Comparison of ENCODE assay signal across 21 cellular contexts in genomic region chr6:3838992-3839867, GRCh38. TPM values are rescaled to one million over a fixed set of nuclear protein-coding genes. Genes with fewer than 3 reads are reported as not detected.
DNase-seq lines count a peak whose midpoint lies in the region; ATAC-seq and TF ChIP-seq lines count a peak whose summit lies in the region.
"Had no signal": no experiment of that assay in that cellular context is flagged by ENCODE, and none has a peak within 500 bp of the region (broad histone marks: within the 10 kb centered on the region; RNA-seq: fewer than 3 reads in every experiment).

No MANE protein-coding gene starts in this region.

- H2AFZ ChIP-seq in GM23338 = no peak overlapping the region
- H2AFZ ChIP-seq: PC-9 had no signal

- peak; percentile 71 for ATAC-seq in RWPE2 (ENCODE audit: low read depth)
- ATAC-seq in omental fat pad (ENCODE audit: low FRiP score) = peak; percentile 63
- ATAC-seq in GM23338 = no peak
- ATAC-seq in GM21723 (IDR thresholded peaks at IDR 0.05; ENCODE audit: unreplicated experiment) = no peak
- ATAC-seq: left lung, SK-N-SH treated with all-trans-retinoic acid at 6 μM for 48 hours had no signal

- H3K36me3 Mint-ChIP-seq in GM23338 (ENCODE audit: low read depth) = no peaks in the 10 kb centered on the region
- H3K36me3 Mint-ChIP-seq: activated naive CD8-positive, alpha-beta T cell had no signal

- TF ChIP-seq CTCF in RWPE2 (IDR thresholded peaks at IDR 0.05; ENCODE audit: poor library complexity, severe bottlenecking) (no peak), fibroblast of the aortic adventitia (IDR thresholded peaks at IDR 0.05; ENCODE audit: insufficient read depth, low read length) (no peak), omental fat pad (IDR thresholded peaks at IDR 0.05) (no peak), GM23338 (conservative IDR thresholded peaks at IDR 0.05; ENCODE audit: low read depth in 2 of 2) (no peak), Peyer's patch (IDR thresholded peaks at IDR 0.05) (no peak)

- peaks cover 3% of the 10 kb centered on the region; the same call in 1 of the 3 replicates for H3K4me1 Mint-ChIP-seq in GM23338
- H3K4me1 Mint-ChIP-seq: activated CD4-positive, alpha-beta T cell treated with anti-CD3 and anti-CD28 coated beads, Interleukin-2, amount 10 ng/mL, durations not matched to agents 7 days and 5 days had no signal

- H3K4me3 ChIP-seq in RWPE2 (ENCODE audit: severe bottlenecking) = no peak overlapping the region
- H3K4me3 ChIP-seq in fibroblast of the aortic adventitia (ENCODE audit: low read depth, low read length) = no peak overlapping the region
- H3K4me3 ChIP-seq in GM23338 = no peak overlapping the region
- H3K4me3 ChIP-seq in Peyer's patch = no peak overlapping the region
- H3K4me3 ChIP-seq: dorsolateral prefrontal cortex, esophagus muscularis mucosa, left lung, ovary, PC-9 had no signal

- H3K9me3 Mint-ChIP-seq in GM23338 = no peaks in the 10 kb centered on the region
- H3K9me3 Mint-ChIP-seq: activated CD4-positive, alpha-beta T cell treated with anti-CD3 and anti-CD28 coated beads, Interleukin-2, amount 10 ng/mL, durations not matched to agents 7 days and 5 days had no signal

- H3K27ac ChIP-seq in RWPE2 (ENCODE audit: poor library complexity, severe bottlenecking) = no peak overlapping the region
- H3K27ac ChIP-seq in GM23338 (ENCODE audit: low read depth) = no peak overlapping the region
- H3K27ac ChIP-seq in Peyer's patch = no peak overlapping the region
- H3K27ac ChIP-seq: dorsolateral prefrontal cortex, esophagus muscularis mucosa, left lung, ovary, PC-9 had no signal

- no peak for TF ChIP-seq POLR2A in Peyer's patch (IDR thresholded peaks at IDR 0.05)

- no peak overlapping the region for H3K4me3 Mint-ChIP-seq in GM23338
- H3K4me3 Mint-ChIP-seq: activated CD4-positive, alpha-beta T cell treated with anti-CD3 and anti-CD28 coated beads, Interleukin-2, amount 10 ng/mL, durations not matched to agents 7 days and 5 days; activated naive CD8-positive, alpha-beta T cell had no signal

- H3K36me3 ChIP-seq in RWPE2 (ENCODE audit: low read depth) (no peaks in the 10 kb centered on the region), GM23338 (ENCODE audit: insufficient read depth) (no peaks in the 10 kb centered on the region), Peyer's patch (no peaks in the 10 kb centered on the region)
- H3K36me3 ChIP-seq: esophagus muscularis mucosa, left lung, ovary had no signal

- no peaks in the 10 kb centered on the region for H3K27me3 Mint-ChIP-seq in GM23338 (ENCODE audit: insufficient read depth, low read depth, poor library complexity)
- H3K27me3 Mint-ChIP-seq: activated CD4-positive, alpha-beta T cell treated with anti-CD3 and anti-CD28 coated beads, Interleukin-2, amount 10 ng/mL, durations not matched to agents 7 days and 5 days; activated naive CD8-positive, alpha-beta T cell had no signal

- no peaks in the 10 kb centered on the region for H3F3A ChIP-seq in GM23338 (replicated peaks; ENCODE audit: low read depth)

- H3K4me2 ChIP-seq in GM23338 = no peak overlapping the region
- H3K4me2 ChIP-seq: PC-9 had no signal

- no peaks in the 10 kb centered on the region for H3K9me2 ChIP-seq in GM23338 (ENCODE audit: insufficient read depth)

- H3K9me3 ChIP-seq in RWPE2 (ENCODE audit: severe bottlenecking) (no peaks in the 10 kb centered on the region), Peyer's patch (no peaks in the 10 kb centered on the region)
- H3K9me3 ChIP-seq: esophagus muscularis mucosa, left lung, ovary had no signal

- H3K27me3 ChIP-seq in RWPE2 (ENCODE audit: insufficient read depth, poor library complexity, severe bottlenecking) (no peaks in the 10 kb centered on the region), GM23338 (ENCODE audit: insufficient read depth) (no peaks in the 10 kb centered on the region), Peyer's patch (no peaks in the 10 kb centered on the region)
- H3K27me3 ChIP-seq: dorsolateral prefrontal cortex, esophagus muscularis mucosa, left lung, ovary had no signal

- DNase-seq in EL (peak; percentile 60), RWPE2 (ENCODE audit: low spot score) (no peak), fibroblast of the aortic adventitia (ENCODE audit: low read depth) (peak; percentile 65), omental fat pad (ENCODE audit: low spot score) (no peak), GM23338 (ENCODE audit: low spot score) (no peak), Peyer's patch (no peak)
- DNase-seq in activated CD4-positive, alpha-beta T cell treated with anti-CD3 and anti-CD28 coated beads for 48 hours = no peak
- DNase-seq: activated CD4-positive, alpha-beta T cell treated with anti-CD3 and anti-CD28 coated beads, Interleukin-2, amount 10 ng/mL, durations not matched to agents 7 days and 5 days; dorsolateral prefrontal cortex; hypothalamus; left lung; NCI-H2107; NCI-H82; ovary; PC-9; stimulated activated CD4-positive, alpha-beta T cell treated with anti-CD3 and anti-CD28 coated beads, Interleukin-4, amount 100 ng/mL, for 1 hour; substantia nigra had no signal

- no peaks in the 10 kb centered on the region for H3K79me2 ChIP-seq in GM23338 (replicated peaks; ENCODE audit: insufficient read depth)

- H3K4me1 ChIP-seq in RWPE2 (ENCODE audit: insufficient read depth, poor library complexity, severe bottlenecking) = peaks cover 44% of the 10 kb centered on the region
- no peaks in the 10 kb centered on the region for H3K4me1 ChIP-seq in GM23338 (ENCODE audit: insufficient read depth)
- H3K4me1 ChIP-seq in Peyer's patch = peaks cover 0 to 9% (median 2%) of the 10 kb centered on the region in 4 donors
- H3K4me1 ChIP-seq: left lung had no signal

- H4K20me1 ChIP-seq in GM23338 (replicated peaks; ENCODE audit: insufficient read depth) = no peaks in the 10 kb centered on the region

- H3K27ac Mint-ChIP-seq in GM23338 = no peak overlapping the region
- H3K27ac Mint-ChIP-seq: activated CD4-positive, alpha-beta T cell treated with anti-CD3 and anti-CD28 coated beads, Interleukin-2, amount 10 ng/mL, durations not matched to agents 7 days and 5 days; activated naive CD8-positive, alpha-beta T cell had no signal

TF ChIP-seq in GM23338, 12 proteins besides CTCF, POLR2A, EP300 and RAD21 (continues in another document):
- TF ChIP-seq, protein P1, sequence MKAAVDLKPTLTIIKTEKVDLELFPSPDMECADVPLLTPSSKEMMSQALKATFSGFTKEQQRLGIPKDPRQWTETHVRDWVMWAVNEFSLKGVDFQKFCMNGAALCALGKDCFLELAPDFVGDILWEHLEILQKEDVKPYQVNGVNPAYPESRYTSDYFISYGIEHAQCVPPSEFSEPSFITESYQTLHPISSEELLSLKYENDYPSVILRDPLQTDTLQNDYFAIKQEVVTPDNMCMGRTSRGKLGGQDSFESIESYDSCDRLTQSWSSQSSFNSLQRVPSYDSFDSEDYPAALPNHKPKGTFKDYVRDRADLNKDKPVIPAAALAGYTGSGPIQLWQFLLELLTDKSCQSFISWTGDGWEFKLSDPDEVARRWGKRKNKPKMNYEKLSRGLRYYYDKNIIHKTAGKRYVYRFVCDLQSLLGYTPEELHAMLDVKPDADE (IDR thresholded peaks at IDR 0.05) = no peak
- TF ChIP-seq STAT1 (IDR thresholded peaks at IDR 0.05; ENCODE audit: unreplicated experiment) = no peak
- no peak for TF ChIP-seq ZNF114 (CRISPR knock-in tag; IDR thresholded peaks at IDR 0.05)
- TF ChIP-seq CREB1 (CRISPR knock-in tag; IDR thresholded peaks at IDR 0.05; ENCODE audit: low read depth) = no peak
- TF ChIP-seq EZH2 (IDR thresholded peaks at IDR 0.05; ENCODE audit: low read depth, unreplicated experiment) = no peak

RNA-seq across cellular contexts. Expression of gene FAM50B, which starts 9.9 kb away (rescaled TPM):
- total RNA-seq in fibroblast of the aortic adventitia (ENCODE audit: low replicate concordance) = 6.0 and 7.4 TPM in 2 replicates
- total RNA-seq in omental fat pad = 10 to 100 TPM in 1 of 4 donors, 1 to 10 TPM in 3; 5.6 to 11.7 (median 6.7) TPM
- 4.3 and 4.4 TPM in 2 replicates for total RNA-seq in GM23338 (2014; rRNA removed; shearing (Covaris generic))
- polyA plus RNA-seq in GM23338 (2016; fragmentation: Nextera tagmentation; extraction: Ambion mirVana) = 3.3 and 4.8 TPM in 2 replicates
- 10 to 100 TPM in 1 of 4 donors, 1 to 10 TPM in 3; 3.3 to 10.7 (median 4.7) TPM for total RNA-seq in Peyer's patch

Comparison
In these comparisons a context has a peak if more than half of its experiments do, and no peak if none do; other contexts are left out.
1. DNase-seq: peak in EL (single experiment) and fibroblast of the aortic adventitia (single experiment); none in RWPE2 (single experiment), omental fat pad (single experiment), activated CD4-positive, alpha-beta T cell treated with anti-CD3 and anti-CD28 coated beads for 48 hours (single experiment), GM23338 (single experiment) and Peyer's patch (0 of 3).
2. ATAC-seq: peak in RWPE2 (single experiment) and omental fat pad (single experiment); none in GM23338 (single experiment) and GM21723 (single experiment).